Comparison of ENCODE assay signal across 8 cellular contexts in genomic region chr9:68779558-68780376, GRCh38.
DNase-seq lines count a peak whose midpoint lies in the region; ATAC-seq and TF ChIP-seq lines count a peak whose summit lies in the region.

No MANE protein-coding gene starts in this region.

- WGBS in thyroid gland, 2 donors = 1% methylated on average over 29 to 33 of the region's 65 CpGs

- DNase-seq in GM10248 (ENCODE audit: extremely low spot score) (peak; percentile 92), HFFc6 (peak; percentile 89), NAMALWA (ENCODE audit: low spot score) (peak; percentile 97), SK-MEL-5 (ENCODE audit: low read depth, low spot score) (peak; percentile 93), head of caudate nucleus (peak; percentile 70 to 96 (median 89)), osteocyte (ENCODE audit: extremely low spot score, unreplicated experiment) (peak; percentile 98), thyroid gland (peak; percentile 91 to 94)
- peak; percentile 90 to 92 for DNase-seq in activated naive CD4-positive, alpha-beta T cell treated with anti-CD3 and anti-CD28 coated beads, Interleukin-2, amount 50 U/mL, for 72 hours (ENCODE audit: low spot score in 2 of 2)

- POLR2A ChIA-PET in GM10248 (lab: Yijun Ruan, JAX) = interaction anchor here (0.5 to 0.6 kb wide), 2 partner anchors 12 to 290 kb away, joined by 3 to 5 read pairs; no protein-coding TSS in a partner anchor

- CTCF ChIA-PET in GM10248 (lab: Yijun Ruan, JAX) = interaction anchor here (0.8 to 1.7 kb wide), 14 partner anchors 9 to 220 kb away, joined by 3 to 8 read pairs (median 4); no protein-coding TSS in a partner anchor

- H3K4me1 ChIP-seq in thyroid gland = peaks cover 34 to 35% of the 10 kb centered on the region in 2 donors

- in situ Hi-C loops in SK-MEL-5 (cut with HindIII; ENCODE audit: low pct_unique_long_range_greater_than_20kb, low sequenced_read_pairs) = no loop called here

- no peaks in the 10 kb centered on the region for H3K9me3 Mint-ChIP-seq in HFFc6
- no peaks in the 10 kb centered on the region for H3K9me3 Mint-ChIP-seq in activated naive CD4-positive, alpha-beta T cell treated with anti-CD3 and anti-CD28 coated beads, Interleukin-2, amount 50 U/mL, for 72 hours
- no peaks in the 10 kb centered on the region for H3K9me3 Mint-ChIP-seq in osteocyte (ENCODE audit: unreplicated experiment)

- H3K4me1 Mint-ChIP-seq in HFFc6 (ENCODE audit: low read depth) (no peaks in the 10 kb centered on the region), osteocyte (ENCODE audit: unreplicated experiment) (peaks cover 3% of the 10 kb centered on the region)

- H3K4me3 Mint-ChIP-seq in HFFc6 (no peak overlapping the region), osteocyte (ENCODE audit: unreplicated experiment) (no peak overlapping the region)

- peak; percentile 80 to 89 for TF ChIP-seq POLR2A in thyroid gland (IDR thresholded peaks at IDR 0.05)

- peak; percentile 64 for TF ChIP-seq CTCF in GM10248 (IDR thresholded peaks at IDR 0.05; ENCODE audit: control extremely low read depth, extremely low read depth, low read depth, missing control alignments)
- TF ChIP-seq CTCF in HFFc6 (IDR thresholded peaks at IDR 0.05) = peak; percentile 73
- peak; percentile 44 for TF ChIP-seq CTCF in osteocyte (IDR thresholded peaks at IDR 0.05)
- peak in 3 of 6 experiments; percentile 24 to 45 (median 33) for TF ChIP-seq CTCF in thyroid gland (IDR thresholded peaks at IDR 0.05)

- H3K9me3 ChIP-seq in thyroid gland = no peaks in the 10 kb centered on the region

- peak overlapping the region; percentile 42 to 70 (median 55) for H3K4me3 ChIP-seq in thyroid gland (replicated peaks in 1 of 3)

- no peaks in the 10 kb centered on the region for H3K36me3 Mint-ChIP-seq in HFFc6 (ENCODE audit: low read depth)
- H3K36me3 Mint-ChIP-seq in activated naive CD4-positive, alpha-beta T cell treated with anti-CD3 and anti-CD28 coated beads, Interleukin-2, amount 50 U/mL, for 72 hours = no peaks in the 10 kb centered on the region
- no peaks in the 10 kb centered on the region for H3K36me3 Mint-ChIP-seq in osteocyte (ENCODE audit: unreplicated experiment)

- intact Hi-C loops in head of caudate nucleus (cut with DNase I) = no loop called here
- intact Hi-C loops in thyroid gland (cut with DNase I) = no loop called here

- H3K27me3 ChIP-seq in thyroid gland = no peaks in the 10 kb centered on the region

- H3K36me3 ChIP-seq in thyroid gland = no peaks in the 10 kb centered on the region

- peak overlapping the region; percentile 83 to 86 (median 85) for H3K27ac ChIP-seq in thyroid gland

- ATAC-seq in activated naive CD4-positive, alpha-beta T cell treated with anti-CD3 and anti-CD28 coated beads, Interleukin-2, amount 50 U/mL, for 72 hours = peak; percentile 86 to 94

- H3K27me3 Mint-ChIP-seq in HFFc6 (ENCODE audit: insufficient read depth) (0 out of 2 replicates have a peak, but pooled peaks cover 2% of the 10 kb centered on the region), osteocyte (ENCODE audit: unreplicated experiment) (peaks cover 8% of the 10 kb centered on the region)

- no peak overlapping the region for H3K27ac Mint-ChIP-seq in HFFc6
- H3K27ac Mint-ChIP-seq in activated naive CD4-positive, alpha-beta T cell treated with anti-CD3 and anti-CD28 coated beads, Interleukin-2, amount 50 U/mL, for 72 hours = no peak overlapping the region
- H3K27ac Mint-ChIP-seq in osteocyte (ENCODE audit: unreplicated experiment) = no peak overlapping the region

Comparison
In these comparisons a context has a peak if more than half of its experiments do, and no peak if none do; other contexts are left out.
1. Peak in every context shown above with its lines: DNase-seq, ATAC-seq, H3K4me3 ChIP-seq and H3K27ac ChIP-seq.